ENCODE assay signal across 22 cellular contexts in the genomic region with DNA sequence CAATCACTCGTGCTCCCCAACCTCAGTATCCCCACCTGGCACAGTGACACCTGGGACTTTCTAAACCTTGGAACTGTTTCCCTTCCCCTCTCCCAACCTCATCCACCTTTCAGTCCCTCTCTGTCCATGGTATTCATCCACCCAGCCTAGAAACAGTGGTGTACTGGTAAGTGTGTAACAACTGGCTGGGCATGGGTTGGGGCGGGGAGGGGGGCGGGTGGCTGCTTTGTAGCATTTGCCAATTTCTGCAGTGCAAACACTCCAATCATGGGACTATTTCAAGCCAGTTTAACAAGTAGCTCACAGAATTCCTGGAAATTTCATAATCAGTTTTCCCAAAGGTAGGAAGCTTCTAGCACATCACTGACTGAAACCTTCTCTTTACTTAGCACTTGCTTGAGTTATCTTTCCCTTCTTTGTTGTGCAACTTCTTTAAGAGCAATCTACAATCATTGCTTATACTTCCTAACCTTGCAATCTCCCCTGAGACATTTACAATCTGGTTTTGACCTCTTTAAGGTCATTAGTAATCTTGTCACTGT.
"Had no signal": no experiment of that assay in that cellular context is flagged by ENCODE, and none has a peak within 500 bp of the region (broad histone marks: within the 10 kb centered on the region; RNA-seq: fewer than 3 reads in every experiment).

No MANE protein-coding gene starts in this region.

- DNase-seq: activated CD4-positive, alpha-beta memory T cell treated with anti-CD3 and anti-CD28 coated beads, Interleukin-2, amount 10 ng/mL, durations not matched to agents 7 days and 5 days; activated CD4-positive, alpha-beta T cell treated with anti-CD3 and anti-CD28 coated beads, Interleukin-2, amount 10 ng/mL, durations not matched to agents 7 days and 5 days; activated CD4-positive, CD25-positive, alpha-beta regulatory T cell; activated gamma-delta T cell treated with Interleukin-2 at 50 U/mL for 16 hours; activated naive CD4-positive, alpha-beta T cell treated with anti-CD3 and anti-CD28 coated beads, Interleukin-2, amount 10 ng/mL, durations not matched to agents 7 days and 5 days; activated naive CD8-positive, alpha-beta T cell treated with anti-CD3 and anti-CD28 coated beads for 36 hours; activated T-cell treated with anti-CD3 and anti-CD28 coated beads for 4 hours; activated T-cell treated with anti-CD3 and anti-CD28 coated beads, Interleukin-2, amount 50 U/mL, for 48 hours; IMR-90; NCI-H1048; NCI-H146; NCI-H187 treated with DMSO at 0.1 percent for 48 hours; NCI-H2107; NCI-H2171 treated with DMSO at 0.1 percent for 48 hours; NCI-H526; NCI-H774; NK-92 treated with Interleukin-12 subunit alpha and Interleukin-12 subunit beta, amount 100 ng/mL, for 24 hours; Peyer's patch; SHP77 treated with DMSO at 0.1 percent for 48 hours; T-helper 17 cell; T-helper 9 cell had no signal

- H3K36me3 ChIP-seq: Peyer's patch had no signal

- H3K4me3 ChIP-seq: Peyer's patch had no signal

- H3K9me3 ChIP-seq: Peyer's patch had no signal

- H3K4me1 ChIP-seq: Peyer's patch had no signal

- ATAC-seq: T-helper 17 cell had no signal

- H3K27me3 ChIP-seq: Peyer's patch had no signal

- H3K27ac ChIP-seq: Peyer's patch, RWPE1 had no signal
